ENCODE assay signal across 18 cellular contexts in genomic region chr3:18211116-18211515, GRCh38.
"Had no signal": no experiment of that assay in that cellular context is flagged by ENCODE, and none has a peak within 500 bp of the region (broad histone marks: within the 10 kb centered on the region; RNA-seq: fewer than 3 reads in every experiment).

No MANE protein-coding gene starts in this region.

- ATAC-seq: effector memory CD8-positive, alpha-beta T cell; gastrocnemius medialis; left lobe of liver; mucosa of descending colon; natural killer cell; right cardiac atrium; stimulated activated effector memory CD8-positive, alpha-beta T cell treated with anti-CD3 and anti-CD28 coated beads, Interleukin-12 subunit alpha, Interleukin-12 subunit beta, amount 100 ng/mL, for 72 hours; stimulated activated naive CD8-positive, alpha-beta T cell treated with anti-CD3 and anti-CD28 coated beads, Interleukin-15, Interleukin-2, amounts not matched to agents 100 U/mL and 50 U/mL, for 24 hours had no signal

- H3K27ac ChIP-seq: epithelial cell of prostate, esophagus muscularis mucosa, gastrocnemius medialis, suprapubic skin, thyroid gland had no signal

- DNase-seq: effector memory CD8-positive, alpha-beta T cell; gastrocnemius medialis; glutamatergic neuron; islet precursor cell; mammary epithelial cell; mucosa of descending colon; natural killer cell; right cardiac atrium; stimulated activated CD4-positive, alpha-beta T cell treated with anti-CD3 and anti-CD28 coated beads, Interleukin-4, amount 100 ng/mL, for 1 hour; stimulated activated CD8-positive, alpha-beta memory T cell treated with anti-CD3 and anti-CD28 coated beads, Interleukin-4, amount 100 ng/mL, for 48 hours; stimulated activated naive CD8-positive, alpha-beta T cell treated with anti-CD3 and anti-CD28 coated beads, Interleukin-15, Interleukin-2, amounts not matched to agents 100 U/mL and 50 U/mL, for 24 hours; thyroid gland had no signal

- H3K4me3 ChIP-seq: esophagus muscularis mucosa, gastrocnemius medialis, mucosa of descending colon, smooth muscle cell, suprapubic skin, thyroid gland had no signal

- H3K36me3 ChIP-seq: esophagus muscularis mucosa, gastrocnemius medialis, suprapubic skin, thyroid gland had no signal

- H3K4me2 ChIP-seq: smooth muscle cell had no signal

- H3K27me3 ChIP-seq: esophagus muscularis mucosa, gastrocnemius medialis, suprapubic skin, thyroid gland had no signal

- H3K9me3 ChIP-seq: esophagus muscularis mucosa, gastrocnemius medialis, mucosa of descending colon, suprapubic skin, thyroid gland had no signal

- H3K4me1 ChIP-seq: esophagus muscularis mucosa, gastrocnemius medialis, suprapubic skin, thyroid gland had no signal
